Comparison of ENCODE assay signal across 27 cellular contexts in genomic region chr21:41183575-41183974, GRCh38.
"Had no signal": no experiment of that assay in that cellular context is flagged by ENCODE, and none has a peak within 500 bp of the region (broad histone marks: within the 10 kb centered on the region; RNA-seq: fewer than 3 reads in every experiment).

No MANE protein-coding gene starts in this region.

- DNase-seq: activated B cell treated with CpG ODN at 0.5 μM for 24 hours; activated CD4-positive, alpha-beta T cell treated with anti-CD3 and anti-CD28 coated beads for 36 hours; activated CD4-positive, alpha-beta T cell treated with anti-CD3 and anti-CD28 coated beads, Interleukin-2, amount 50 U/mL, for 4 hours; activated naive CD4-positive, alpha-beta T cell treated with Interleukin-2 at 50 U/mL for 16 hours; activated naive CD8-positive, alpha-beta T cell treated with anti-CD3 and anti-CD28 coated beads for 36 hours; activated T-cell treated with anti-CD3 and anti-CD28 coated beads, Interleukin-2, amount 50 U/mL, for 48 hours; colonic mucosa; dorsolateral prefrontal cortex; effector memory CD8-positive, alpha-beta T cell; head of caudate nucleus; hypothalamus; kidney; natural killer cell; right lobe of liver; small intestine; stimulated activated CD4-positive, alpha-beta T cell treated with anti-CD3 and anti-CD28 coated beads, Interleukin-2, amount 100 ng/mL, for 24 hours; stimulated activated naive CD8-positive, alpha-beta T cell treated with anti-CD3 and anti-CD28 coated beads, Interleukin-15, amount 100 ng/mL, for 72 hours; T1000 had no signal

- H3K9me3 ChIP-seq: breast epithelium, colonic mucosa, esophagus muscularis mucosa, gastroesophageal sphincter, neutrophil, right lobe of liver had no signal

- H3K36me3 ChIP-seq: breast epithelium, colonic mucosa, esophagus muscularis mucosa, gastroesophageal sphincter, neutrophil, right lobe of liver, tibial nerve had no signal

- H3K27ac Mint-ChIP-seq: activated B cell treated with CpG ODN at 0.5 μM for 24 hours; activated CD4-positive, alpha-beta T cell treated with anti-CD3 and anti-CD28 coated beads for 36 hours; activated naive CD8-positive, alpha-beta T cell treated with anti-CD3 and anti-CD28 coated beads for 36 hours; effector memory CD8-positive, alpha-beta T cell; natural killer cell; stimulated activated effector memory CD8-positive, alpha-beta T cell treated with anti-CD3 and anti-CD28 coated beads, Interleukin-12 subunit alpha, Interleukin-12 subunit beta, amount 100 ng/mL, for 72 hours; stimulated activated naive CD8-positive, alpha-beta T cell treated with anti-CD3 and anti-CD28 coated beads, Interleukin-15, amount 100 ng/mL, for 72 hours; T-helper 1 cell treated with Interleukin-12 subunit alpha and Interleukin-12 subunit beta and Interleukin-4 antibody, amounts not matched to agents 30 μg/mL and 1 μg/mL, for 36 hours had no signal

- H3K4me1 ChIP-seq: breast epithelium, colonic mucosa, parathyroid adenoma, right lobe of liver had no signal

- H3K27me3 ChIP-seq: breast epithelium, colonic mucosa, esophagus muscularis mucosa, gastroesophageal sphincter, neutrophil, right lobe of liver, tibial nerve had no signal

- H3K36me3 Mint-ChIP-seq: activated naive CD8-positive, alpha-beta T cell treated with anti-CD3 and anti-CD28 coated beads for 36 hours; natural killer cell; stimulated activated effector memory CD8-positive, alpha-beta T cell treated with anti-CD3 and anti-CD28 coated beads, Interleukin-12 subunit alpha, Interleukin-12 subunit beta, amount 100 ng/mL, for 72 hours had no signal

- H3K4me1 Mint-ChIP-seq: activated CD4-positive, alpha-beta T cell treated with anti-CD3 and anti-CD28 coated beads for 36 hours; activated naive CD8-positive, alpha-beta T cell treated with anti-CD3 and anti-CD28 coated beads for 36 hours; natural killer cell; stimulated activated naive CD8-positive, alpha-beta T cell treated with anti-CD3 and anti-CD28 coated beads, Interleukin-15, amount 100 ng/mL, for 72 hours had no signal

- ATAC-seq: activated CD4-positive, alpha-beta T cell treated with anti-CD3 and anti-CD28 coated beads for 36 hours; effector memory CD8-positive, alpha-beta T cell; gastroesophageal sphincter; natural killer cell; right lobe of liver; stimulated activated effector memory CD8-positive, alpha-beta T cell treated with anti-CD3 and anti-CD28 coated beads, Interleukin-12 subunit alpha, Interleukin-12 subunit beta, amount 100 ng/mL, for 72 hours; stimulated activated naive CD8-positive, alpha-beta T cell treated with anti-CD3 and anti-CD28 coated beads, Interleukin-15, amount 100 ng/mL, for 72 hours had no signal

- H3K9me3 Mint-ChIP-seq: activated naive CD8-positive, alpha-beta T cell treated with anti-CD3 and anti-CD28 coated beads for 36 hours; effector memory CD8-positive, alpha-beta T cell; natural killer cell; stimulated activated naive CD8-positive, alpha-beta T cell treated with anti-CD3 and anti-CD28 coated beads, Interleukin-15, amount 100 ng/mL, for 72 hours; T-helper 1 cell treated with Interleukin-12 subunit alpha and Interleukin-12 subunit beta and Interleukin-4 antibody, amounts not matched to agents 30 μg/mL and 1 μg/mL, for 36 hours had no signal

- H3K9ac ChIP-seq: parathyroid adenoma had no signal

- H3K27ac ChIP-seq: breast epithelium, colonic mucosa, dorsolateral prefrontal cortex, esophagus muscularis mucosa, gastroesophageal sphincter, neutrophil, parathyroid adenoma, right lobe of liver had no signal

- H3K4me3 Mint-ChIP-seq: activated B cell treated with CpG ODN at 0.5 μM for 24 hours; activated CD4-positive, alpha-beta T cell treated with anti-CD3 and anti-CD28 coated beads for 36 hours; activated naive CD8-positive, alpha-beta T cell treated with anti-CD3 and anti-CD28 coated beads for 36 hours; effector memory CD8-positive, alpha-beta T cell; natural killer cell; stimulated activated effector memory CD8-positive, alpha-beta T cell treated with anti-CD3 and anti-CD28 coated beads, Interleukin-12 subunit alpha, Interleukin-12 subunit beta, amount 100 ng/mL, for 72 hours; stimulated activated naive CD8-positive, alpha-beta T cell treated with anti-CD3 and anti-CD28 coated beads, Interleukin-15, amount 100 ng/mL, for 72 hours; T-helper 1 cell treated with Interleukin-12 subunit alpha and Interleukin-12 subunit beta and Interleukin-4 antibody, amounts not matched to agents 30 μg/mL and 1 μg/mL, for 36 hours had no signal

- H3K27me3 Mint-ChIP-seq: activated B cell treated with CpG ODN at 0.5 μM for 24 hours had no signal

- H3K4me3 ChIP-seq: breast epithelium, colonic mucosa, dorsolateral prefrontal cortex, esophagus muscularis mucosa, gastroesophageal sphincter, lung, right lobe of liver, tibial nerve had no signal
